ENCODE assay signal across 25 cellular contexts in the genomic region with DNA sequence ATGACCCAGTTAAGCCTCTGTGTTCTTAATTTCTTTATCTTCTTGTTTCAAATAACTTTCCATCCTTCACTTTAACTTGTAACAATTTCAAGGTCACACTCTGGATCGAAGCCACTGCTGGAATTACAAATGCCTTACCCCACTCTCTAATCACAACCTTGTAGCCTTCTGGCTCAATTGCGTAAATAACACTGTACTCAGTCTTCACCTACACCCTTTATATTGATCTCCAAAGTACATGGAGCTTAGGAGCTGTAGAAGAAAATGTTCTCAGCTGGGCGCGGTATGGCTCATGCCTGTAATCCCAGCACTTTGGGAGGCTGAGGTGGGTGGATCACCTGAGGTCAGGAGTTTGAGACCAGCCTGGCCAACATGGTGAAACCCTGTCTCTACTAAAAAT.
"Had no signal": no experiment of that assay in that cellular context is flagged by ENCODE, and none has a peak within 500 bp of the region (broad histone marks: within the 10 kb centered on the region; RNA-seq: fewer than 3 reads in every experiment).

No MANE protein-coding gene starts in this region.

- H3K4me3 ChIP-seq: stomach, suprapubic skin, thoracic aorta, thyroid gland, tibial artery, tibial nerve, transverse colon, upper lobe of left lung, upper lobe of right lung, uterus, vagina had no signal

- H3K36me3 ChIP-seq: stomach, suprapubic skin, thoracic aorta, thyroid gland, tibial artery, tibial nerve, transverse colon, upper lobe of left lung, upper lobe of right lung, uterus, vagina had no signal

- H3K27ac ChIP-seq: stomach, suprapubic skin, thoracic aorta, thyroid gland, tibial artery, tibial nerve, transverse colon, upper lobe of left lung, upper lobe of right lung, uterus, vagina had no signal

- H3K9me3 ChIP-seq: stomach, suprapubic skin, thoracic aorta, thyroid gland, tibial artery, tibial nerve, transverse colon, upper lobe of left lung, upper lobe of right lung, uterus, vagina had no signal

- H3K4me1 ChIP-seq: stomach, suprapubic skin, thyroid gland, tibial artery, tibial nerve, transverse colon, upper lobe of left lung, upper lobe of right lung, uterus, vagina had no signal

- H3K27me3 ChIP-seq: stomach, suprapubic skin, thyroid gland, tibial artery, tibial nerve, transverse colon, upper lobe of left lung, upper lobe of right lung, uterus, vagina had no signal

- ATAC-seq: stimulated activated effector memory CD8-positive, alpha-beta T cell treated with anti-CD3 and anti-CD28 coated beads, Interleukin-12 subunit alpha, Interleukin-12 subunit beta, amount 100 ng/mL, for 72 hours; stimulated activated memory B cell treated with anti-CD40 and anti-IgM and Interleukin-4, amounts not matched to agents 10 μg/mL and 1 μg/mL and 100 μg/mL, for 72 hours; stimulated activated naive B cell treated with anti-CD40 and anti-IgM and Interleukin-4, amounts not matched to agents 10 μg/mL and 1 μg/mL and 100 μg/mL, for 72 hours; stimulated activated naive CD8-positive, alpha-beta T cell treated with anti-CD3 and anti-CD28 coated beads, Interleukin-15, amount 100 ng/mL, for 72 hours; stimulated activated naive CD8-positive, alpha-beta T cell treated with anti-CD3 and anti-CD28 coated beads, Interleukin-15, Interleukin-2, amounts not matched to agents 100 U/mL and 50 U/mL, for 24 hours; upper lobe of right lung had no signal

- DNase-seq: stimulated activated CD4-positive, alpha-beta T cell treated with anti-CD3 and anti-CD28 coated beads, Interleukin-1b, Interleukin-23, amount 100 ng/mL, for 48 hours; stimulated activated CD4-positive, alpha-beta T cell treated with anti-CD3 and anti-CD28 coated beads, Interleukin-2, amount 100 ng/mL, for 24 hours; stimulated activated CD4-positive, alpha-beta T cell treated with anti-CD3 and anti-CD28 coated beads, Interleukin-2, amount 100 ng/mL, for 48 hours; stimulated activated CD4-positive, alpha-beta T cell treated with anti-CD3 and anti-CD28 coated beads, Interleukin-4, amount 100 ng/mL, for 1 hour; stimulated activated CD4-positive, alpha-beta T cell treated with anti-CD3 and anti-CD28 coated beads, Interleukin-4, amount 100 ng/mL, for 24 hours; stimulated activated CD8-positive, alpha-beta memory T cell treated with anti-CD3 and anti-CD28 coated beads, Interleukin-4, amount 100 ng/mL, for 48 hours; stimulated activated naive B cell treated with anti-CD40 and anti-IgM and Interleukin-4, amounts not matched to agents 10 μg/mL and 1 μg/mL and 100 μg/mL, for 72 hours; stimulated activated naive CD4-positive, alpha-beta T cell; stimulated activated naive CD4-positive, alpha-beta T cell treated with Interleukin-2 at 50 U/mL for 16 hours; stimulated activated naive CD8-positive, alpha-beta T cell treated with anti-CD3 and anti-CD28 coated beads, Interleukin-15, amount 100 ng/mL, for 72 hours; stimulated activated naive CD8-positive, alpha-beta T cell treated with anti-CD3 and anti-CD28 coated beads, Interleukin-15, Interleukin-2, amounts not matched to agents 100 U/mL and 50 U/mL, for 24 hours; stomach; substantia nigra; thyroid gland; tibial artery; transverse colon; upper lobe of left lung; upper lobe of right lung; uterus had no signal
